ENCODE assay signal across 21 cellular contexts in the genomic region with DNA sequence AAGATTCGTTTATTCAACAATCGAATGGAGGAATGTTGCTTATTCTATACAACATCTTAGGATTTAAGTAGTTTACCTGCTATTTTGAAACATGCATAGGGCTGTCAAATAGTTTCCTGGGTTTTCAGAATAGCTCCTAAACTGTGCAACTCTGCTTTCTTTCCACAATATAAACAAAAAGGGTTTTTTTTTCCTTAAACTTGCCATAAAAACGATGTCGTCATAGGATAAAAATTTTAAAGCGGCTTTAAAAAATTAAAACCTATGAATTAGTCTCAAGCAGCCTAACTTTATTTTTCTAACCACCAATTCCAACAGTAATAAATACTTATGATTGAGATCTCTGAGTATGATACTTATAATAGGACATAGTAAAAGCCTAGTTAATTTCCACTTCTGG.
"Had no signal": no experiment of that assay in that cellular context is flagged by ENCODE, and none has a peak within 500 bp of the region (broad histone marks: within the 10 kb centered on the region; RNA-seq: fewer than 3 reads in every experiment).

No MANE protein-coding gene starts in this region.

- H3K36me3 Mint-ChIP-seq: activated naive CD4-positive, alpha-beta T cell treated with anti-CD3 and anti-CD28 coated beads, Interleukin-2, amount 10 ng/mL, durations not matched to agents 7 days and 5 days; stimulated activated memory B cell treated with anti-CD40 and anti-IgM and Interleukin-4, amounts not matched to agents 10 μg/mL and 1 μg/mL and 100 μg/mL, for 72 hours had no signal

- H3K4me1 ChIP-seq: parathyroid adenoma, right lobe of liver, uterus had no signal

- H2AFZ ChIP-seq: parathyroid adenoma had no signal

- H3K4me3 Mint-ChIP-seq: activated CD4-positive, alpha-beta memory T cell treated with anti-CD3 and anti-CD28 coated beads for 36 hours; activated naive CD4-positive, alpha-beta T cell treated with anti-CD3 and anti-CD28 coated beads, Interleukin-2, amount 10 ng/mL, durations not matched to agents 7 days and 5 days; activated T-cell treated with anti-CD3 and anti-CD28 coated beads, Interleukin-2, amount 50 U/mL, for 72 hours; natural killer cell treated with Interleukin-12 subunit alpha and Interleukin-12 subunit beta and Interleukin-15 and Interleukin-18, amount 100 ng/mL, for 72 hours; stimulated activated memory B cell treated with anti-CD40 and anti-IgM and Interleukin-4, amounts not matched to agents 10 μg/mL and 1 μg/mL and 100 μg/mL, for 72 hours; T-helper 17 cell had no signal

- ATAC-seq: activated T-cell treated with anti-CD3 and anti-CD28 coated beads, Interleukin-2, amount 50 U/mL, for 72 hours; gastrocnemius medialis; natural killer cell treated with Interleukin-12 subunit alpha and Interleukin-12 subunit beta and Interleukin-15 and Interleukin-18, amount 100 ng/mL, for 72 hours; right lobe of liver; stimulated activated memory B cell treated with anti-CD40 and anti-IgM and Interleukin-4, amounts not matched to agents 10 μg/mL and 1 μg/mL and 100 μg/mL, for 72 hours; T-helper 17 cell had no signal

- H3K27ac ChIP-seq: body of pancreas, cardiac muscle cell, gastrocnemius medialis, left ventricle myocardium inferior, parathyroid adenoma, right lobe of liver, transverse colon, uterus had no signal

- H3K27me3 ChIP-seq: body of pancreas, cardiac muscle cell, gastrocnemius medialis, right lobe of liver, transverse colon, uterus had no signal

- H3K27ac Mint-ChIP-seq: activated CD4-positive, alpha-beta memory T cell treated with anti-CD3 and anti-CD28 coated beads for 36 hours; activated T-cell treated with anti-CD3 and anti-CD28 coated beads, Interleukin-2, amount 50 U/mL, for 72 hours; natural killer cell treated with Interleukin-12 subunit alpha and Interleukin-12 subunit beta and Interleukin-15 and Interleukin-18, amount 100 ng/mL, for 72 hours; stimulated activated memory B cell treated with anti-CD40 and anti-IgM and Interleukin-4, amounts not matched to agents 10 μg/mL and 1 μg/mL and 100 μg/mL, for 72 hours; T-helper 17 cell had no signal

- H3K9me3 ChIP-seq: body of pancreas, gastrocnemius medialis, right lobe of liver, transverse colon, uterus had no signal

- H3K9me3 Mint-ChIP-seq: activated CD4-positive, alpha-beta memory T cell treated with anti-CD3 and anti-CD28 coated beads for 36 hours had no signal

- H3K4me1 Mint-ChIP-seq: stimulated activated memory B cell treated with anti-CD40 and anti-IgM and Interleukin-4, amounts not matched to agents 10 μg/mL and 1 μg/mL and 100 μg/mL, for 72 hours had no signal

- H3K79me2 ChIP-seq: parathyroid adenoma had no signal

- H3K4me3 ChIP-seq: body of pancreas, cardiac muscle cell, gastrocnemius medialis, left ventricle myocardium inferior, right lobe of liver, transverse colon, uterus had no signal

- H3K27me3 Mint-ChIP-seq: activated CD4-positive, alpha-beta memory T cell treated with anti-CD3 and anti-CD28 coated beads for 36 hours; natural killer cell treated with Interleukin-12 subunit alpha and Interleukin-12 subunit beta and Interleukin-15 and Interleukin-18, amount 100 ng/mL, for 72 hours; T-helper 17 cell had no signal

- DNase-seq: activated CD4-positive, alpha-beta memory T cell treated with anti-CD3 and anti-CD28 coated beads for 36 hours; activated CD4-positive, alpha-beta T cell treated with anti-CD3 and anti-CD28 coated beads for 48 hours; activated CD4-positive, CD25-positive, alpha-beta regulatory T cell; activated effector memory CD4-positive, alpha-beta T cell treated with anti-CD3 and anti-CD28 coated beads, Interleukin-2, amount 50 U/mL, for 16 hours; activated naive CD4-positive, alpha-beta T cell treated with anti-CD3 and anti-CD28 coated beads, Interleukin-2, amount 10 ng/mL, durations not matched to agents 7 days and 5 days; activated T-cell treated with anti-CD3 and anti-CD28 coated beads, Interleukin-2, amount 50 U/mL, for 72 hours; erythroblast; gastrocnemius medialis; left ventricle myocardium inferior; midbrain; right lobe of liver; small intestine; stimulated activated CD4-positive, alpha-beta T cell treated with anti-CD3 and anti-CD28 coated beads, Interleukin-15, amount 100 ng/mL, for 24 hours; T-helper 17 cell; transverse colon; uterus had no signal

- H3K36me3 ChIP-seq: cardiac muscle cell, gastrocnemius medialis, left ventricle myocardium inferior, right lobe of liver, transverse colon, uterus had no signal

- H3K9ac ChIP-seq: parathyroid adenoma had no signal
